ENCODE assay signal across 17 cellular contexts in genomic region chr2:50773533-50773932, GRCh38.
A peak's percentile ranks its signal among the peaks of the same experiment; 100 is the strongest.
DNase-seq lines count a peak whose midpoint lies in the region; ATAC-seq and TF ChIP-seq lines count a peak whose summit lies in the region.
"Had no signal": no experiment of that assay in that cellular context is flagged by ENCODE, and none has a peak within 500 bp of the region (broad histone marks: within the 10 kb centered on the region; RNA-seq: fewer than 3 reads in every experiment).

No MANE protein-coding gene starts in this region.

- H3K4me1 Mint-ChIP-seq in endodermal cell = peaks cover 70% of the 10 kb centered on the region
- H3K4me1 Mint-ChIP-seq in progenitor cell of endocrine pancreas (ENCODE audit: low read depth) = peaks cover 24% of the 10 kb centered on the region

- H3K27ac ChIP-seq in endodermal cell (ENCODE audit: low read depth, low read length) (no peak overlapping the region), right lobe of liver (peak overlapping the region; percentile 51 to 63 (median 55)), spleen (no peak overlapping the region), caudate nucleus (ENCODE audit: low read depth, low read length) (no peak overlapping the region)

- intact Hi-C loops in right lobe of liver (cut with DNase I) (no loop called here), spleen (cut with DNase I; ENCODE audit: low total_unique reads) (no loop called here)

- no peaks in the 10 kb centered on the region for H3K27me3 ChIP-seq in endodermal cell (ENCODE audit: control insufficient read depth, insufficient read depth, low read length, poor library complexity, severe bottlenecking)
- H3K27me3 ChIP-seq in right lobe of liver = no peaks in the 10 kb centered on the region
- no peaks in the 10 kb centered on the region for H3K27me3 ChIP-seq in spleen (replicated peaks in 1 of 7)
- H3K27me3 ChIP-seq in BE2C = no peaks in the 10 kb centered on the region

- H3K36me3 Mint-ChIP-seq in endodermal cell (ENCODE audit: low read depth) = no peaks in the 10 kb centered on the region
- H3K36me3 Mint-ChIP-seq in progenitor cell of endocrine pancreas (ENCODE audit: insufficient read depth) = no peaks in the 10 kb centered on the region

- WGBS in endodermal cell (ENCODE audit: insufficient coverage in 1 of 2, insufficient read length in 1 of 2), 2 experiments = 85 to 100% methylated on average over 1 to 3 of the region's 3 CpGs
- 30% methylated on average over 3 of the region's 3 CpGs for WGBS in right lobe of liver (ENCODE audit: insufficient coverage, low coverage, low lambda C conversion rate, missing lambda C conversion rate)
- 65 to 77% (median 75%) methylated on average over 3 of the region's 3 CpGs for WGBS in spleen, 5 donors

- H3K36me3 ChIP-seq in endodermal cell (ENCODE audit: control insufficient read depth, insufficient read depth, low read length) (no peaks in the 10 kb centered on the region), right lobe of liver (no peaks in the 10 kb centered on the region), spleen (no peaks in the 10 kb centered on the region), BE2C (no peaks in the 10 kb centered on the region)

- H3K4me3 ChIP-seq in endodermal cell (ENCODE audit: low read length) (no peak overlapping the region), right lobe of liver (no peak overlapping the region), spleen (no peak overlapping the region), BE2C (ENCODE audit: low read depth, low read length) (no peak overlapping the region)

- TF ChIP-seq POLR2A in right lobe of liver (IDR thresholded peaks at IDR 0.05) (no peak), spleen (IDR thresholded peaks at IDR 0.05) (no peak)

- peak; percentile 62 for DNase-seq in NCI-H69 (lab: John Stamatoyannopoulos, UW)
- peak; percentile 48 for DNase-seq in endodermal cell
- DNase-seq in right lobe of liver = peak in 2 of 3 donors; percentile 29 to 73
- no peak for DNase-seq in progenitor cell of endocrine pancreas (ENCODE audit: low spot score, unreplicated experiment)
- no peak for DNase-seq in spleen
- no peak for DNase-seq in BE2C
- DNase-seq in caudate nucleus (lab: John Stamatoyannopoulos, UW) = no peak
- DNase-seq in activated CD8-positive, alpha-beta memory T cell treated with anti-CD3 and anti-CD28 coated beads, Interleukin-2, amount 50 U/mL, for 48 hours = no peak
- DNase-seq: COR-L47, DMS 273 treated with DMSO at 0.1 percent for 48 hours, GDM1, H7, NCI-H1092 treated with DMSO at 0.1 percent for 48 hours, NCI-H2029 treated with DMSO at 0.1 percent for 48 hours, NCI-H774, SHP77 treated with DMSO at 0.1 percent for 48 hours, SK-N-SH had no signal

- H3K9ac ChIP-seq in endodermal cell (ENCODE audit: extremely low read depth, low read length, poor library complexity, severe bottlenecking) = no peak overlapping the region
- H3K9ac ChIP-seq: SK-N-SH had no signal

- H3K4me3 Mint-ChIP-seq in endodermal cell (no peak overlapping the region), progenitor cell of endocrine pancreas (ENCODE audit: low read depth) (no peak overlapping the region)

- H3K9me3 ChIP-seq in endodermal cell (ENCODE audit: control insufficient read depth, low read length) = no peaks in the 10 kb centered on the region
- H3K9me3 ChIP-seq in right lobe of liver = no peaks in the 10 kb centered on the region
- no peaks in the 10 kb centered on the region for H3K9me3 ChIP-seq in spleen
- no peaks in the 10 kb centered on the region for H3K9me3 ChIP-seq in BE2C
- H3K9me3 ChIP-seq: SK-N-SH had no signal

- H3K27me3 Mint-ChIP-seq in endodermal cell (ENCODE audit: insufficient read depth) (no peaks in the 10 kb centered on the region), progenitor cell of endocrine pancreas (no peaks in the 10 kb centered on the region)

- H3K27ac Mint-ChIP-seq in endodermal cell (peak overlapping the region; percentile 79), progenitor cell of endocrine pancreas (peak overlapping the region; percentile 53)

- ATAC-seq in right lobe of liver = peak; percentile 86 to 93 (median 90)

- no peak for TF ChIP-seq CTCF in endodermal cell (conservative IDR thresholded peaks at IDR 0.05)
- no peak for TF ChIP-seq CTCF in right lobe of liver (IDR thresholded peaks at IDR 0.05)
- no peak for TF ChIP-seq CTCF in progenitor cell of endocrine pancreas (IDR thresholded peaks at IDR 0.05; ENCODE audit: unreplicated experiment)
- TF ChIP-seq CTCF in spleen (IDR thresholded peaks at IDR 0.05 in 8 of 11, conservative IDR thresholded peaks at IDR 0.05 in 3 of 11) = no peak
- no peak for TF ChIP-seq CTCF in BE2C (IDR thresholded peaks at IDR 0.05; ENCODE audit: low read depth, low read length)

- H3K4me1 ChIP-seq in endodermal cell (ENCODE audit: control insufficient read depth, insufficient read depth, low read length) (peaks cover 12% of the 10 kb centered on the region), right lobe of liver (peaks cover 0 to 14% (median 3%) of the 10 kb centered on the region in 4 donors), spleen (no peaks in the 10 kb centered on the region), BE2C (no peaks in the 10 kb centered on the region)

- no peaks in the 10 kb centered on the region for H3K9me3 Mint-ChIP-seq in endodermal cell
- H3K9me3 Mint-ChIP-seq in progenitor cell of endocrine pancreas (ENCODE audit: low read depth) = no peaks in the 10 kb centered on the region

Comparison
In these comparisons a context has a peak if more than half of its experiments do, and no peak if none do; other contexts are left out.
1. DNase-seq: peak in NCI-H69 (single experiment), endodermal cell (single experiment) and right lobe of liver (2 of 3); none in progenitor cell of endocrine pancreas (single experiment), spleen (single experiment), BE2C (single experiment), caudate nucleus (0 of 61) and activated CD8-positive, alpha-beta memory T cell treated with anti-CD3 and anti-CD28 coated beads, Interleukin-2, amount 50 U/mL, for 48 hours (single experiment).
2. H3K27ac ChIP-seq: peak in right lobe of liver (3 of 3); none in endodermal cell (single experiment), spleen (0 of 8) and caudate nucleus (single experiment).